Comparison of ENCODE assay signal across 18 cellular contexts in the genomic region with DNA sequence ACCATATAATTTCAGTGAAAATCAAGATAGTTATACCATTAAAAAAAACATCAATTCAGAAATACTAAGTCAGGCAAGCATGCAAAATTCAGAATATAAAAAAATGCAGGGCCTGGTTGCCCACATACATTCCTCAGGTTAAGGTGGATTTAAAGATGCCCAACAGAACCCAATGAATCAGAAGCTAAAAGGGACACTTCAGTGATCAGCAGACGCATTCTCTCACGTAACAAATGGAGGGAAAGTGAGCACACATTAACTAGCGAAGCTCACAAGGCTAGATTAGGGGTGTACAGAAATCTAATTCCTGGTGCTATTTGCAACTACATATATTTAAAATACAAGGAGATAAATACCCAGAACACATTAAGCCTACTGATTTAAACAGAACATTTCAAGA.
"Had no signal": no experiment of that assay in that cellular context is flagged by ENCODE, and none has a peak within 500 bp of the region (broad histone marks: within the 10 kb centered on the region; RNA-seq: fewer than 3 reads in every experiment).

No MANE protein-coding gene starts in this region.

- H3K27me3 Mint-ChIP-seq: activated naive CD8-positive, alpha-beta T cell treated with anti-CD3 and anti-CD28 coated beads, Interleukin-2, amount 10 ng/mL, durations not matched to agents 7 days and 5 days had no signal

- H3K9me3 Mint-ChIP-seq: activated naive CD4-positive, alpha-beta T cell treated with anti-CD3 and anti-CD28 coated beads for 36 hours; activated naive CD8-positive, alpha-beta T cell treated with anti-CD3 and anti-CD28 coated beads, Interleukin-2, amount 10 ng/mL, durations not matched to agents 7 days and 5 days had no signal

- H3K27ac Mint-ChIP-seq: activated naive CD4-positive, alpha-beta T cell treated with anti-CD3 and anti-CD28 coated beads for 36 hours had no signal

- H3K4me3 Mint-ChIP-seq: activated naive CD4-positive, alpha-beta T cell treated with anti-CD3 and anti-CD28 coated beads for 36 hours; activated naive CD8-positive, alpha-beta T cell treated with anti-CD3 and anti-CD28 coated beads, Interleukin-2, amount 10 ng/mL, durations not matched to agents 7 days and 5 days had no signal

- DNase-seq: activated CD4-positive, alpha-beta T cell treated with anti-CD3 and anti-CD28 coated beads for 48 hours; activated CD4-positive, alpha-beta T cell treated with anti-CD3 and anti-CD28 coated beads, Interleukin-2, amount 50 U/mL, for 4 hours; activated effector memory CD4-positive, alpha-beta T cell treated with anti-CD3 and anti-CD28 coated beads, Interleukin-2, amount 50 U/mL, for 16 hours; activated naive CD4-positive, alpha-beta T cell treated with anti-CD3 and anti-CD28 coated beads for 36 hours; activated naive CD8-positive, alpha-beta T cell treated with anti-CD3 and anti-CD28 coated beads, Interleukin-2, amount 10 ng/mL, durations not matched to agents 7 days and 5 days; aorta; central memory CD4-positive, alpha-beta T cell; cortex of kidney; KG1; NCI-H1048; NCI-H146; NCI-H187 treated with DMSO at 0.1 percent for 48 hours; NCI-H2081 treated with DMSO at 0.1 percent for 48 hours; NCI-H446; NCI-H524; Peyer's patch; SK-N-SH; T-helper 1 cell had no signal
